Comparison of ENCODE assay signal across 1 cellular context in the genomic region with DNA sequence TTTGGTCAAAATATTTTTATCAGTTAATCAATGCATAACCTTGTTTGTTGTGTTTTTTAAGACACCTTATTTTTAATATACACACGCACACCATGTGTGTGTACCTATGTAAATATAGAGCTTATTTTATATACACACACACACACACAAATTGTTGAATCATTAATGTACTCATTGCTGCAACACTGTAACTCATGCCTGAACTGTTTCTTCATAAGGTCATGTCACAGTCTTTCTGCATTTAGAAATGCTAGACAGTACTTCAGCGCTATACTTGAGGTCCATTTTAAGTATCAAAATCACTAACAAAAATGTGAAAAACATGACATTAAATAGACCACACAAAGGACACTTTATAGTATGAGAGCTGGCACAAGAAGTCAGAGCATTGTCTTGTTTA.
TF ChIP-seq lines count a peak whose summit lies in the region.

No MANE protein-coding gene starts in this region.

TF ChIP-seq in HepG2, 621 proteins besides CTCF, POLR2A, EP300 and RAD21 (continued from another document):
- TF ChIP-seq, protein P1, sequence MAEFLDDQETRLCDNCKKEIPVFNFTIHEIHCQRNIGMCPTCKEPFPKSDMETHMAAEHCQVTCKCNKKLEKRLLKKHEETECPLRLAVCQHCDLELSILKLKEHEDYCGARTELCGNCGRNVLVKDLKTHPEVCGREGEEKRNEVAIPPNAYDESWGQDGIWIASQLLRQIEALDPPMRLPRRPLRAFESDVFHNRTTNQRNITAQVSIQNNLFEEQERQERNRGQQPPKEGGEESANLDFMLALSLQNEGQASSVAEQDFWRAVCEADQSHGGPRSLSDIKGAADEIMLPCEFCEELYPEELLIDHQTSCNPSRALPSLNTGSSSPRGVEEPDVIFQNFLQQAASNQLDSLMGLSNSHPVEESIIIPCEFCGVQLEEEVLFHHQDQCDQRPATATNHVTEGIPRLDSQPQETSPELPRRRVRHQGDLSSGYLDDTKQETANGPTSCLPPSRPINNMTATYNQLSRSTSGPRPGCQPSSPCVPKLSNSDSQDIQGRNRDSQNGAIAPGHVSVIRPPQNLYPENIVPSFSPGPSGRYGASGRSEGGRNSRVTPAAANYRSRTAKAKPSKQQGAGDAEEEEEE (CRISPR knock-in tag; IDR thresholded peaks at IDR 0.05; ENCODE audit: borderline replicate concordance), result no peak
- TF ChIP-seq, protein P2, sequence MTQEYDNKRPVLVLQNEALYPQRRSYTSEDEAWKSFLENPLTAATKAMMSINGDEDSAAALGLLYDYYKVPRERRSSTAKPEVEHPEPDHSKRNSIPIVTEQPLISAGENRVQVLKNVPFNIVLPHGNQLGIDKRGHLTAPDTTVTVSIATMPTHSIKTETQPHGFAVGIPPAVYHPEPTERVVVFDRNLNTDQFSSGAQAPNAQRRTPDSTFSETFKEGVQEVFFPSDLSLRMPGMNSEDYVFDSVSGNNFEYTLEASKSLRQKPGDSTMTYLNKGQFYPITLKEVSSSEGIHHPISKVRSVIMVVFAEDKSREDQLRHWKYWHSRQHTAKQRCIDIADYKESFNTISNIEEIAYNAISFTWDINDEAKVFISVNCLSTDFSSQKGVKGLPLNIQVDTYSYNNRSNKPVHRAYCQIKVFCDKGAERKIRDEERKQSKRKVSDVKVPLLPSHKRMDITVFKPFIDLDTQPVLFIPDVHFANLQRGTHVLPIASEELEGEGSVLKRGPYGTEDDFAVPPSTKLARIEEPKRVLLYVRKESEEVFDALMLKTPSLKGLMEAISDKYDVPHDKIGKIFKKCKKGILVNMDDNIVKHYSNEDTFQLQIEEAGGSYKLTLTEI (CRISPR knock-in tag; conservative IDR thresholded peaks at IDR 0.05), result no peak
- TF ChIP-seq KAT7 (CRISPR knock-in tag; IDR thresholded peaks at IDR 0.05; ENCODE audit: borderline replicate concordance), result no peak
- TF ChIP-seq ZFY (CRISPR knock-in tag; IDR thresholded peaks at IDR 0.05), result no peak
- TF ChIP-seq ZNF776 (CRISPR knock-in tag; IDR thresholded peaks at IDR 0.05), result no peak
- no peak for TF ChIP-seq MED8 (CRISPR knock-in tag; IDR thresholded peaks at IDR 0.05; ENCODE audit: insufficient replicate concordance)
- TF ChIP-seq, protein P3, sequence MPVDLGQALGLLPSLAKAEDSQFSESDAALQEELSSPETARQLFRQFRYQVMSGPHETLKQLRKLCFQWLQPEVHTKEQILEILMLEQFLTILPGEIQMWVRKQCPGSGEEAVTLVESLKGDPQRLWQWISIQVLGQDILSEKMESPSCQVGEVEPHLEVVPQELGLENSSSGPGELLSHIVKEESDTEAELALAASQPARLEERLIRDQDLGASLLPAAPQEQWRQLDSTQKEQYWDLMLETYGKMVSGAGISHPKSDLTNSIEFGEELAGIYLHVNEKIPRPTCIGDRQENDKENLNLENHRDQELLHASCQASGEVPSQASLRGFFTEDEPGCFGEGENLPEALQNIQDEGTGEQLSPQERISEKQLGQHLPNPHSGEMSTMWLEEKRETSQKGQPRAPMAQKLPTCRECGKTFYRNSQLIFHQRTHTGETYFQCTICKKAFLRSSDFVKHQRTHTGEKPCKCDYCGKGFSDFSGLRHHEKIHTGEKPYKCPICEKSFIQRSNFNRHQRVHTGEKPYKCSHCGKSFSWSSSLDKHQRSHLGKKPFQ (CRISPR knock-in tag; IDR thresholded peaks at IDR 0.05; ENCODE audit: insufficient replicate concordance), result no peak
